In genomic region chr2:224671731-224672130, GRCh38 we compare ENCODE assay signal across 23 cellular contexts. TPM values are rescaled to one million over a fixed set of nuclear protein-coding genes. Genes with fewer than 3 reads are reported as not detected.
A peak's percentile ranks its signal among the peaks of the same experiment; 100 is the strongest.
DNase-seq lines count a peak whose midpoint lies in the region; ATAC-seq and TF ChIP-seq lines count a peak whose summit lies in the region.
"Had no signal": no experiment of that assay in that cellular context is flagged by ENCODE, and none has a peak within 500 bp of the region (broad histone marks: within the 10 kb centered on the region; RNA-seq: fewer than 3 reads in every experiment).

No MANE protein-coding gene starts in this region.

- POLR2A ChIA-PET in HEK293 (lab: Yijun Ruan, JAX): no interaction called here

- CTCF ChIA-PET in HEK293 (lab: Yijun Ruan, JAX): no interaction called here

- DNase-seq in NCI-H1105 treated with DMSO at 0.1 percent for 48 hours (lab: John Stamatoyannopoulos, UW): peak; percentile 1
- DNase-seq in NCI-H1105 (lab: John Stamatoyannopoulos, UW): no peak
- peak; percentile 47 for DNase-seq in NCI-H345 treated with DMSO at 0.1 percent for 48 hours (lab: John Stamatoyannopoulos, UW; ENCODE audit: unreplicated experiment)
- DNase-seq in SJCRH30: peak; percentile 20 to 79
- no peak for DNase-seq in effector memory CD4-positive, alpha-beta T cell
- no peak for DNase-seq in RPMI8226
- DNase-seq: AML-193, GDM1, H7, Kasumi-1, MM.1S, NCI-H2029, NCI-H2227 treated with DMSO at 0.1 percent for 48 hours, NCI-H526, PC-9, SW 1271, T-helper 2 cell had no signal

- H3K4me1 ChIP-seq in HEK293 (ENCODE audit: control insufficient read depth, insufficient read depth, low read length) (peaks cover 12% of the 10 kb centered on the region), SJCRH30 (peaks cover 7% of the 10 kb centered on the region; the same call in 1 of the 2 replicates)
- H3K4me1 ChIP-seq in effector memory CD4-positive, alpha-beta T cell (ENCODE audit: control insufficient read depth, insufficient read depth, low read length, poor library complexity, severe bottlenecking): no peaks in the 10 kb centered on the region

- H3K9me3 ChIP-seq in HEK293 (ENCODE audit: control insufficient read depth, insufficient read depth, low read depth, low read length): no peaks in the 10 kb centered on the region
- peaks cover 3% of the 10 kb centered on the region; the same call in 1 of the 2 replicates for H3K9me3 ChIP-seq in SJCRH30 (replicated peaks)
- no peaks in the 10 kb centered on the region for H3K9me3 ChIP-seq in effector memory CD4-positive, alpha-beta T cell (ENCODE audit: control insufficient read depth, low read length)

- no peak overlapping the region for H3K4me3 ChIP-seq in HEK293 (ENCODE audit: low read depth, low read length)
- H3K4me3 ChIP-seq in SJCRH30: no peak overlapping the region
- H3K4me3 ChIP-seq in effector memory CD4-positive, alpha-beta T cell (ENCODE audit: insufficient read depth, low read depth, low read length, poor library complexity, severe bottlenecking): no peak overlapping the region
- H3K4me3 ChIP-seq: PC-9 had no signal

- H3K27ac ChIP-seq in HEK293 (ENCODE audit: extremely low read depth, low read depth, low read length) (no peak overlapping the region), SJCRH30 (no peak overlapping the region; the same call in 1 of the 2 replicates)
- no peak overlapping the region for H3K27ac ChIP-seq in effector memory CD4-positive, alpha-beta T cell (ENCODE audit: insufficient read depth, low read length, poor library complexity, severe bottlenecking)
- H3K27ac ChIP-seq: 22Rv1, C4-2B, PC-9 had no signal

- H3K27me3 ChIP-seq in SJCRH30: no peaks in the 10 kb centered on the region
- no peaks in the 10 kb centered on the region for H3K27me3 ChIP-seq in effector memory CD4-positive, alpha-beta T cell (replicated peaks; ENCODE audit: control insufficient read depth, insufficient read depth, low read length, poor library complexity, severe bottlenecking)

- no peaks in the 10 kb centered on the region for H3K36me3 ChIP-seq in HEK293 (ENCODE audit: control insufficient read depth in 2 of 2, insufficient read depth in 1 of 2, low read length in 2 of 2)
- no peaks in the 10 kb centered on the region for H3K36me3 ChIP-seq in SJCRH30
- H3K36me3 ChIP-seq in effector memory CD4-positive, alpha-beta T cell (ENCODE audit: control insufficient read depth, insufficient read depth, low read length): no peaks in the 10 kb centered on the region

- TF ChIP-seq CTCF in HEK293 (tag by site-specific recombination; IDR thresholded peaks at IDR 0.05): no peak

- no peak for ATAC-seq in GM18517 (IDR thresholded peaks at IDR 0.05; ENCODE audit: unreplicated experiment)

TF ChIP-seq in HEK293, 187 proteins besides CTCF, POLR2A, EP300 and RAD21:
- TF ChIP-seq EGR2 (tag by site-specific recombination; IDR thresholded peaks at IDR 0.05; ENCODE audit: low read depth) (no peak), ZNF121 (tag by site-specific recombination; IDR thresholded peaks at IDR 0.05) (no peak), ZNF449 (tag by site-specific recombination; IDR thresholded peaks at IDR 0.05) (peak; percentile 93), ZNF776 (tag by site-specific recombination; IDR thresholded peaks at IDR 0.05; ENCODE audit: borderline replicate concordance) (no peak), ZNF248 (tag by site-specific recombination; IDR thresholded peaks at IDR 0.05) (no peak)
- TF ChIP-seq, protein P1, sequence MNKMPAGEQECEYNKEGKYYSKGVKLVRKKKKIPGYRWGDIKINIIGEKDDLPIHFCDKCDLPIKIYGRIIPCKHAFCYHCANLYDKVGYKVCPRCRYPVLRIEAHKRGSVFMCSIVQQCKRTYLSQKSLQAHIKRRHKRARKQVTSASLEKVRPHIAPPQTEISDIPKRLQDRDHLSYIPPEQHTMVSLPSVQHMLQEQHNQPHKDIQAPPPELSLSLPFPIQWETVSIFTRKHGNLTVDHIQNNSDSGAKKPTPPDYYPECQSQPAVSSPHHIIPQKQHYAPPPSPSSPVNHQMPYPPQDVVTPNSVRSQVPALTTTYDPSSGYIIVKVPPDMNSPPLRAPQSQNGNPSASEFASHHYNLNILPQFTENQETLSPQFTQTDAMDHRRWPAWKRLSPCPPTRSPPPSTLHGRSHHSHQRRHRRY (tag by site-specific recombination; IDR thresholded peaks at IDR 0.05): no peak

RNA-seq across cellular contexts. Expression of gene CCDC195, which starts 44.4 kb away (rescaled TPM):
- total RNA-seq in SJCRH30 (2014; rRNA removed; shearing (Covaris generic)): 0.91 and 1.1 TPM in 2 replicates
- total RNA-seq: Daoy, H7, PC-9, SK-MEL-5 had no signal

Comparison
In these comparisons a context has a peak if more than half of its experiments do, and no peak if none do; other contexts are left out.
1. DNase-seq: peak in NCI-H1105 treated with DMSO at 0.1 percent for 48 hours (single experiment), NCI-H345 treated with DMSO at 0.1 percent for 48 hours (single experiment) and SJCRH30 (2 of 2); none in NCI-H1105 (single experiment), effector memory CD4-positive, alpha-beta T cell (0 of 3) and RPMI8226 (single experiment).